Comparison of ENCODE assay signal across 29 cellular contexts in the genomic region with DNA sequence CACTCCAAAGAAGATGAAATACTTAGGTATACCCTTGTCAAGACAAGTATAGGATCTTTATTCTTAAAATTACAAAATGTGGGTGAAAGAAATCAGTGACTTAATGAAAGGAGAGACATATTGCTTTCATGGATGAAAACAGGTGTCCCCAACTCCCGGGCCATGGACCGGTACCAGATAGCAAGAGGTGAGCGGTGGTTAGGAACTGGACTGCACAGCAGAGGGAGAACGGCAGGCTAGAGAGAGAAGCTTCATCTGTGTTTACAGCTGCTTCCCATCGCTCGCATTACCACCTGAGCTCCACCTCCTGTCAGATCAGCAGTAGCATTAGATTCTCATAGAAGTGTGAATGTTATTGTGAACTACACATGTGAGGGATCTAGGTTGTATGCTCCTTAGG.
"Had no signal": no experiment of that assay in that cellular context is flagged by ENCODE, and none has a peak within 500 bp of the region (broad histone marks: within the 10 kb centered on the region; RNA-seq: fewer than 3 reads in every experiment).

No MANE protein-coding gene starts in this region.

- H3K36me3 ChIP-seq: neutrophil, ovary, right lobe of liver, sigmoid colon, stomach, thoracic aorta, thyroid gland, tibial nerve, upper lobe of left lung, vagina had no signal

- H3K27ac Mint-ChIP-seq: naive thymus-derived CD4-positive, alpha-beta T cell; natural killer cell; nephron progenitor cell; progenitor cell of endocrine pancreas; stimulated activated effector memory CD8-positive, alpha-beta T cell treated with anti-CD3 and anti-CD28 coated beads, Interleukin-12 subunit alpha, Interleukin-12 subunit beta, amount 100 ng/mL, for 72 hours; stimulated activated naive B cell treated with anti-CD40 and anti-IgM and Interleukin-4, amounts not matched to agents 10 μg/mL and 1 μg/mL and 100 μg/mL, for 72 hours; stimulated activated naive CD8-positive, alpha-beta T cell treated with anti-CD3 and anti-CD28 coated beads, Interleukin-15, Interleukin-2, amounts not matched to agents 100 ng/mL and 50 ng/mL, for 24 hours had no signal

- ATAC-seq: naive thymus-derived CD4-positive, alpha-beta T cell; natural killer cell; psoas muscle; right lobe of liver; stimulated activated effector memory CD8-positive, alpha-beta T cell treated with anti-CD3 and anti-CD28 coated beads, Interleukin-12 subunit alpha, Interleukin-12 subunit beta, amount 100 ng/mL, for 72 hours; stimulated activated naive B cell treated with anti-CD40 and anti-IgM and Interleukin-4, amounts not matched to agents 10 μg/mL and 1 μg/mL and 100 μg/mL, for 72 hours had no signal

- H3K9me3 Mint-ChIP-seq: natural killer cell; stimulated activated naive B cell treated with anti-CD40 and anti-IgM and Interleukin-4, amounts not matched to agents 10 μg/mL and 1 μg/mL and 100 μg/mL, for 72 hours; stimulated activated naive CD8-positive, alpha-beta T cell treated with anti-CD3 and anti-CD28 coated beads, Interleukin-15, Interleukin-2, amounts not matched to agents 100 ng/mL and 50 ng/mL, for 24 hours had no signal

- DNase-seq: naive thymus-derived CD4-positive, alpha-beta T cell; natural killer cell; nephron progenitor cell; nucleus accumbens; ovary; posterior cingulate gyrus; psoas muscle; right lobe of liver; sigmoid colon; small intestine; stimulated activated CD4-positive, alpha-beta T cell treated with anti-CD3 and anti-CD28 coated beads, Interleukin-15, amount 100 ng/mL, for 24 hours; stimulated activated CD4-positive, alpha-beta T cell treated with anti-CD3 and anti-CD28 coated beads, Interleukin-2, amount 100 ng/mL, for 24 hours; stimulated activated CD4-positive, alpha-beta T cell treated with anti-CD3 and anti-CD28 coated beads, Interleukin-2, amount 100 ng/mL, for 48 hours; stimulated activated CD4-positive, alpha-beta T cell treated with anti-CD3 and anti-CD28 coated beads, Interleukin-4, amount 100 ng/mL, for 24 hours; stimulated activated naive B cell treated with anti-CD40 and anti-IgM and Interleukin-4, amounts not matched to agents 10 μg/mL and 1 μg/mL and 100 μg/mL, for 72 hours; stimulated activated naive CD4-positive, alpha-beta T cell treated with Interleukin-2 at 50 U/mL for 16 hours; stomach; thyroid gland; trophoblast cell; upper lobe of left lung had no signal

- H3K4me3 Mint-ChIP-seq: naive thymus-derived CD4-positive, alpha-beta T cell; natural killer cell; nephron progenitor cell; neural crest cell; stimulated activated effector memory CD8-positive, alpha-beta T cell treated with anti-CD3 and anti-CD28 coated beads, Interleukin-12 subunit alpha, Interleukin-12 subunit beta, amount 100 ng/mL, for 72 hours; stimulated activated naive B cell treated with anti-CD40 and anti-IgM and Interleukin-4, amounts not matched to agents 10 μg/mL and 1 μg/mL and 100 μg/mL, for 72 hours; stimulated activated naive CD8-positive, alpha-beta T cell treated with anti-CD3 and anti-CD28 coated beads, Interleukin-15, Interleukin-2, amounts not matched to agents 100 ng/mL and 50 ng/mL, for 24 hours had no signal

- H3K27ac ChIP-seq: neutrophil, ovary, parathyroid adenoma, psoas muscle, right lobe of liver, sigmoid colon, stomach, thoracic aorta, thyroid gland, tibial nerve, upper lobe of left lung, vagina had no signal

- H3K9me3 ChIP-seq: neutrophil, ovary, right lobe of liver, sigmoid colon, stomach, thoracic aorta, thyroid gland, upper lobe of left lung, vagina had no signal

- H3K36me3 Mint-ChIP-seq: naive thymus-derived CD4-positive, alpha-beta T cell; natural killer cell; stimulated activated effector memory CD8-positive, alpha-beta T cell treated with anti-CD3 and anti-CD28 coated beads, Interleukin-12 subunit alpha, Interleukin-12 subunit beta, amount 100 ng/mL, for 72 hours; stimulated activated naive B cell treated with anti-CD40 and anti-IgM and Interleukin-4, amounts not matched to agents 10 μg/mL and 1 μg/mL and 100 μg/mL, for 72 hours had no signal

- H3K27me3 Mint-ChIP-seq: naive thymus-derived CD4-positive, alpha-beta T cell; progenitor cell of endocrine pancreas; stimulated activated naive B cell treated with anti-CD40 and anti-IgM and Interleukin-4, amounts not matched to agents 10 μg/mL and 1 μg/mL and 100 μg/mL, for 72 hours; stimulated activated naive CD8-positive, alpha-beta T cell treated with anti-CD3 and anti-CD28 coated beads, Interleukin-15, Interleukin-2, amounts not matched to agents 100 ng/mL and 50 ng/mL, for 24 hours had no signal

- H3K27me3 ChIP-seq: neutrophil, ovary, right lobe of liver, sigmoid colon, stomach, thyroid gland, tibial nerve, upper lobe of left lung, vagina had no signal

- H3K4me3 ChIP-seq: ovary, psoas muscle, right lobe of liver, sigmoid colon, stomach, thoracic aorta, thyroid gland, tibial nerve, upper lobe of left lung, vagina had no signal

- H3K4me1 Mint-ChIP-seq: naive thymus-derived CD4-positive, alpha-beta T cell; natural killer cell; nephron progenitor cell; neural crest cell; stimulated activated effector memory CD8-positive, alpha-beta T cell treated with anti-CD3 and anti-CD28 coated beads, Interleukin-12 subunit alpha, Interleukin-12 subunit beta, amount 100 ng/mL, for 72 hours; stimulated activated naive B cell treated with anti-CD40 and anti-IgM and Interleukin-4, amounts not matched to agents 10 μg/mL and 1 μg/mL and 100 μg/mL, for 72 hours had no signal

- H3K4me1 ChIP-seq: parathyroid adenoma, psoas muscle, right lobe of liver, sigmoid colon, stomach, thyroid gland, tibial nerve, upper lobe of left lung, vagina had no signal
